Comparison of ENCODE assay signal across 9 cellular contexts in genomic region chr6:43699564-43700186, GRCh38. TPM values are rescaled to one million over a fixed set of nuclear protein-coding genes. Genes with fewer than 3 reads are reported as not detected.
A peak's percentile ranks its signal among the peaks of the same experiment; 100 is the strongest.
DNase-seq lines count a peak whose midpoint lies in the region; ATAC-seq, FAIRE-seq and TF ChIP-seq lines count a peak whose summit lies in the region.
"Had no signal": no experiment of that assay in that cellular context is flagged by ENCODE, and none has a peak within 500 bp of the region (broad histone marks: within the 10 kb centered on the region; RNA-seq: fewer than 3 reads in every experiment).

No MANE protein-coding gene starts in this region.

- peak; percentile 59 for TF ChIP-seq POLR2A in endothelial cell of umbilical vein (IDR thresholded peaks at IDR 0.05; ENCODE audit: low read depth, low read length)

- H3K79me2 ChIP-seq in endothelial cell of umbilical vein (ENCODE audit: control insufficient read depth, insufficient read depth, low read length) (no peaks in the 10 kb centered on the region), osteoblast (ENCODE audit: insufficient read depth, low read length) (no peaks in the 10 kb centered on the region)

- peaks cover 45% of the 10 kb centered on the region for H3K4me1 ChIP-seq in endothelial cell of umbilical vein (ENCODE audit: control insufficient read depth, extremely low read depth, insufficient read depth, low read length)
- H3K4me1 ChIP-seq in osteoblast (ENCODE audit: insufficient read depth, low read length) = peaks cover 30% of the 10 kb centered on the region

- CTCF ChIA-PET in endothelial cell of umbilical vein (lab: Charles Lee) = interaction anchor here (1.0 to 2.7 kb wide), 4 partner anchors 9 to 379 kb away, joined by 3 to 19 read pairs (median 4); no protein-coding TSS in a partner anchor

- H3K4me2 ChIP-seq in endothelial cell of umbilical vein (ENCODE audit: insufficient read depth, low read length) (peak overlapping the region; percentile 60), osteoblast (ENCODE audit: insufficient read depth, low read length) (no peak overlapping the region)
- H3K4me2 ChIP-seq: KMS-11 had no signal

- peak overlapping the region; percentile 35 for H3K9ac ChIP-seq in endothelial cell of umbilical vein (replicated peaks; ENCODE audit: extremely low read depth, insufficient read depth, low read length)
- H3K9ac ChIP-seq: KMS-11 had no signal

- H4K20me1 ChIP-seq in endothelial cell of umbilical vein (replicated peaks; ENCODE audit: control insufficient read depth, extremely low read depth, insufficient read depth, low read length) = no peaks in the 10 kb centered on the region
- no peaks in the 10 kb centered on the region for H4K20me1 ChIP-seq in osteoblast (ENCODE audit: insufficient read depth, low read length)

- H2AFZ ChIP-seq in endothelial cell of umbilical vein (ENCODE audit: low read depth, low read length) (no peak overlapping the region), osteoblast (ENCODE audit: low read length) (peak overlapping the region; percentile 26)

- TF ChIP-seq CTCF in endothelial cell of umbilical vein (IDR thresholded peaks at IDR 0.05; ENCODE audit: extremely low read depth in 1 of 2, insufficient read depth in 1 of 2, low read depth in 1 of 2, low read length in 2 of 2) (no peak), osteoblast (IDR thresholded peaks at IDR 0.05; ENCODE audit: extremely low read depth, low read depth, low read length) (no peak)

- BruUV-seq in endothelial cell of umbilical vein (replicated peaks; lab: Mats Ljungman, UMichigan) = no TSS peak

- ATAC-seq in HG03342 (IDR thresholded peaks at IDR 0.05; ENCODE audit: unreplicated experiment) = no peak
- no peak for ATAC-seq in HG03432 (IDR thresholded peaks at IDR 0.05; ENCODE audit: unreplicated experiment)

- peak overlapping the region; percentile 75 for H3K27ac ChIP-seq in endothelial cell of umbilical vein (ENCODE audit: insufficient read depth, low read depth, low read length)
- H3K27ac ChIP-seq in osteoblast (ENCODE audit: low read depth, low read length) = no peak overlapping the region
- H3K27ac ChIP-seq: KMS-11 had no signal

- dilution Hi-C loops in endothelial cell of umbilical vein (cut with MboI; ENCODE audit: extremely low pct_ligation_motif_present, low sequenced_read_pairs) = no loop called here

- intact Hi-C loops in endothelial cell of umbilical vein (cut with micrococcal nuclease) = loop anchor here (1.0 kb wide), 1 partner anchor 12 kb away; the partner anchor contains the start of gene MRPS18A

- POLR2A ChIA-PET in endothelial cell of umbilical vein (lab: Charles Lee) = no interaction called here

- no peak overlapping the region for H3K4me3 ChIP-seq in endothelial cell of umbilical vein (replicated peaks in 1 of 3; ENCODE audit: insufficient read depth in 1 of 3, low read depth in 1 of 3, low read length in 3 of 3)
- no peak overlapping the region for H3K4me3 ChIP-seq in osteoblast (ENCODE audit: insufficient read depth, low read length)

- H3K36me3 ChIP-seq in endothelial cell of umbilical vein (ENCODE audit: control insufficient read depth in 2 of 2, extremely low read depth in 1 of 2, insufficient read depth in 2 of 2, low read length in 2 of 2) (no peaks in the 10 kb centered on the region), osteoblast (ENCODE audit: insufficient read depth, low read length) (no peaks in the 10 kb centered on the region)

- H3K9me1 ChIP-seq in endothelial cell of umbilical vein (replicated peaks; ENCODE audit: control insufficient read depth, extremely low read depth, insufficient read depth, low read length) = no peaks in the 10 kb centered on the region

- DNase-seq in EL (peak; percentile 33), NCI-H69 (lab: John Stamatoyannopoulos, UW) (peak; percentile 98), endothelial cell of umbilical vein (ENCODE audit: low read depth, low spot score) (peak; percentile 89), osteoblast (ENCODE audit: insufficient read length, low spot score, missing footprints) (peak; percentile 46), medulla oblongata (ENCODE audit: extremely low spot score) (no peak), SW480 (ENCODE audit: low spot score) (no peak)

- peak; percentile 93 for FAIRE-seq in endothelial cell of umbilical vein (lab: Jason Lieb, UNC)

- no peaks in the 10 kb centered on the region for H3K27me3 ChIP-seq in endothelial cell of umbilical vein (ENCODE audit: control insufficient read depth in 2 of 2, insufficient read depth in 2 of 2, low read length in 2 of 2)
- H3K27me3 ChIP-seq in osteoblast (ENCODE audit: insufficient read depth, low read length) = no peaks in the 10 kb centered on the region

- H3K9me3 ChIP-seq in endothelial cell of umbilical vein (replicated peaks; ENCODE audit: control insufficient read depth, insufficient read depth, low read length) (no peaks in the 10 kb centered on the region), osteoblast (ENCODE audit: low read depth, low read length) (no peaks in the 10 kb centered on the region)

TF ChIP-seq in endothelial cell of umbilical vein, 7 proteins besides CTCF, POLR2A, EP300 and RAD21:
- TF ChIP-seq GATA2 (IDR thresholded peaks at IDR 0.05; ENCODE audit: insufficient read depth, insufficient read length, low read depth, low read length) = peak; percentile 60
- TF ChIP-seq MAX (IDR thresholded peaks at IDR 0.05; ENCODE audit: insufficient read depth, insufficient read length) = no peak
- TF ChIP-seq EZH2 (IDR thresholded peaks at IDR 0.05; ENCODE audit: borderline replicate concordance, low read depth, low read length, severe bottlenecking) = no peak
- peak; percentile 76 for TF ChIP-seq JUN (IDR thresholded peaks at IDR 0.05; ENCODE audit: borderline replicate concordance, insufficient read depth, insufficient read length, low read depth)
- TF ChIP-seq FOS (IDR thresholded peaks at IDR 0.05; ENCODE audit: borderline replicate concordance, insufficient read depth, low read length) = peak; percentile 89
- TF ChIP-seq POLR2AphosphoS5 (IDR thresholded peaks at IDR 0.05; ENCODE audit: insufficient read depth, low read depth, low read length) = peak; percentile 87

RNA-seq across cellular contexts. Expression of gene MRPS18A, which starts 12.1 kb away (rescaled TPM):
- 39.1 and 39.8 TPM in 2 replicates for total RNA-seq in endothelial cell of umbilical vein
- polyA plus RNA-seq in endothelial cell of umbilical vein = 83.8 and 92.3 TPM in 2 replicates
- polyA plus RNA-seq in endothelial cell of umbilical vein (2011; cell fraction: cytosol; rRNA removed) = 76.7 and 77.1 TPM in 2 replicates
- 28.4 and 35.0 TPM in 2 replicates for polyA plus RNA-seq in endothelial cell of umbilical vein (2011; cell fraction: nucleus; rRNA removed)
- polyA plus RNA-seq in endothelial cell of umbilical vein (2012) = 46.2 and 47.7 TPM in 2 replicates
- polyA minus RNA-seq in endothelial cell of umbilical vein = 50.6 and 54.2 TPM in 2 replicates
- polyA minus RNA-seq in endothelial cell of umbilical vein (2011; cell fraction: cytosol; rRNA and poly(A)+ RNA removed) = 40.1 TPM
- polyA minus RNA-seq in endothelial cell of umbilical vein (2011; cell fraction: nucleus; rRNA and poly(A)+ RNA removed) = 28.4 and 36.4 TPM in 2 replicates
- total RNA-seq in osteoblast = 27.5 and 30.4 TPM in 2 replicates

RNA-seq across cellular contexts. Expression of gene RSPH9, which starts 54.8 kb away (rescaled TPM):
- total RNA-seq in endothelial cell of umbilical vein = 0.12 and 0.27 TPM in 2 replicates
- polyA plus RNA-seq in endothelial cell of umbilical vein = 0.18 and 0.21 TPM in 2 replicates
- 0.14 and 0.23 TPM in 2 replicates for polyA plus RNA-seq in endothelial cell of umbilical vein (2011; cell fraction: cytosol; rRNA removed)
- polyA plus RNA-seq in endothelial cell of umbilical vein (2011; cell fraction: nucleus; rRNA removed) = 0.11 and 0.12 TPM in 2 replicates
- polyA plus RNA-seq in endothelial cell of umbilical vein (2012) = 0.29 and 0.50 TPM in 2 replicates
- 0.12 TPM in 1 of 2 replicates, not detected in the other for polyA minus RNA-seq in endothelial cell of umbilical vein
- not detected for polyA minus RNA-seq in endothelial cell of umbilical vein (2011; cell fraction: cytosol; rRNA and poly(A)+ RNA removed)
- polyA minus RNA-seq in endothelial cell of umbilical vein (2011; cell fraction: nucleus; rRNA and poly(A)+ RNA removed) = 0.29 TPM in 1 of 2 replicates, not detected in the other
- total RNA-seq in osteoblast = under 0.01 and 0.36 TPM in 2 replicates

Comparison
In these comparisons a context has a peak if more than half of its experiments do, and no peak if none do; other contexts are left out.
1. DNase-seq: peak in EL (single experiment), NCI-H69 (single experiment), endothelial cell of umbilical vein (single experiment) and osteoblast (single experiment); none in medulla oblongata (single experiment) and SW480 (single experiment).